Comparison of ENCODE assay signal across 2 cellular contexts in the genomic region with DNA sequence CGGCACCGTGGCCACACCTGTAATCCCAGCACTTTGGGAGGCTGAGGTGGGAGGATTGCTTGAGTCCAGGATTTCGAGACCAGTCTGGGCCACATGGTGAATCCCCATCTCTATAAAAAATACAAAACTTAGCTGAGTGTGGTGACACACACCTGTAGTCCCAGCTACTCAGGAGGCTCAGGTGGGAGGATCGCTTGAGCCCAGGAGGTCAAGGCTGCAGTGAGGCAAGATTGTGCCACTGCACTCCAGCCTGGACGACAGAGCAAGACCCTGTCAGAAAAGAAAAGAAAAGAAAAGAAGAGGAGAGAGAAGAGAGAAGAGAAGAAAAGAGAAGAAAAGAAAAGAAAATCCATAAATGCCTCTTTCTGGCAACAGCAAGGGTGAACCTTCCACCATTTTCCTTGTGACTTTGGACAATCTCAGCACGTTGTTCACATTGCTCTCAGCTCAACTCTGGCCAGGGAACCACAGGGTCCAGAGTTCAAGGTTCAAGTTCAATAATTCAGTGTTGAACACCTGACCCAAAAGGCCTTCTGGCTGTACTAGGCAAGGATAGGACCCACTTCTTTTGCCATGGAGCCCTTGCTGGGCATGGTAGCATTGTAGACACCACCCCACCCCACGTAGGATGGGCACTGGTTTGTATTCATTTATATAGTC.
TF ChIP-seq lines count a peak whose summit lies in the region.

No MANE protein-coding gene starts in this region.

TF ChIP-seq in HEK293, 187 proteins besides CTCF, POLR2A, EP300 and RAD21:
- no peak for TF ChIP-seq ZXDB (tag by site-specific recombination; IDR thresholded peaks at IDR 0.05)
- 0 out of 2 replicates have a peak, but pooled peaks have one; percentile 23 for TF ChIP-seq ZNF366 (tag by site-specific recombination; conservative IDR thresholded peaks at IDR 0.05)
- TF ChIP-seq, protein P1, sequence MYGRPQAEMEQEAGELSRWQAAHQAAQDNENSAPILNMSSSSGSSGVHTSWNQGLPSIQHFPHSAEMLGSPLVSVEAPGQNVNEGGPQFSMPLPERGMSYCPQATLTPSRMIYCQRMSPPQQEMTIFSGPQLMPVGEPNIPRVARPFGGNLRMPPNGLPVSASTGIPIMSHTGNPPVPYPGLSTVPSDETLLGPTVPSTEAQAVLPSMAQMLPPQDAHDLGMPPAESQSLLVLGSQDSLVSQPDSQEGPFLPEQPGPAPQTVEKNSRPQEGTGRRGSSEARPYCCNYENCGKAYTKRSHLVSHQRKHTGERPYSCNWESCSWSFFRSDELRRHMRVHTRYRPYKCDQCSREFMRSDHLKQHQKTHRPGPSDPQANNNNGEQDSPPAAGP (tag by site-specific recombination; IDR thresholded peaks at IDR 0.05), result no peak
- no peak for TF ChIP-seq ZNF121 (tag by site-specific recombination; IDR thresholded peaks at IDR 0.05)
- TF ChIP-seq, protein P2, sequence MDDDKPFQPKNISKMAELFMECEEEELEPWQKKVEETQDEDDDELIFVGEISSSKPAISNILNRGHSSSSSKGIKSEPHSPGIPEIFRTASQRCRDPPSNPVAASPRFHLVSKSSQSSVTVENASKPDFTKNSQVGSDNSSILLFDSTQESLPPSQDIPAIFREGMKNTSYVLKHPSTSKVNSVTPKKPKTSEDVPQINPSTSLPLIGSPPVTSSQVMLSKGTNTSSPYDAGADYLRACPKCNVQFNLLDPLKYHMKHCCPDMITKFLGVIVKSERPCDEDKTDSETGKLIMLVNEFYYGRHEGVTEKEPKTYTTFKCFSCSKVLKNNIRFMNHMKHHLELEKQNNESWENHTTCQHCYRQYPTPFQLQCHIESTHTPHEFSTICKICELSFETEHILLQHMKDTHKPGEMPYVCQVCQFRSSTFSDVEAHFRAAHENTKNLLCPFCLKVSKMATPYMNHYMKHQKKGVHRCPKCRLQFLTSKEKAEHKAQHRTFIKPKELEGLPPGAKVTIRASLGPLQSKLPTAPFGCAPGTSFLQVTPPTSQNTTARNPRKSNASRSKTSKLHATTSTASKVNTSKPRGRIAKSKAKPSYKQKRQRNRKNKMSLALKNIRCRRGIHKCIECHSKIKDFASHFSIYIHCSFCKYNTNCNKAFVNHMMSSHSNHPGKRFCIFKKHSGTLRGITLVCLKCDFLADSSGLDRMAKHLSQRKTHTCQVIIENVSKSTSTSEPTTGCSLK (tag by site-specific recombination; IDR thresholded peaks at IDR 0.05), result no peak
- no peak for TF ChIP-seq ZNF843 (tag by site-specific recombination; IDR thresholded peaks at IDR 0.05)
- TF ChIP-seq, protein P3, sequence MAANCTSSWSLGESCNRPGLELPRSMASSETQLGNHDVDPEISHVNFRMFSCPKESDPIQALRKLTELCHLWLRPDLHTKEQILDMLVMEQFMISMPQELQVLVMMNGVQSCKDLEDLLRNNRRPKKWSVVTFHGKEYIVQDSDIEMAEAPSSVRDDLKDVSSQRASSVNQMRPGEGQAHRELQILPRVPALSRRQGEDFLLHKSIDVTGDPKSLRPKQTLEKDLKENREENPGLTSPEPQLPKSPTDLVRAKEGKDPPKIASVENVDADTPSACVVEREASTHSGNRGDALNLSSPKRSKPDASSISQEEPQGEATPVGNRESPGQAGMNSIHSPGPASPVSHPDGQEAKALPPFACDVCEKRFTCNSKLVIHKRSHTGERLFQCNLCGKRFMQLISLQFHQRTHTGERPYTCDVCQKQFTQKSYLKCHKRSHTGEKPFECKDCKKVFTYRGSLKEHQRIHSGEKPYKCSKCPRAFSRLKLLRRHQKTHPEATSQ (tag by site-specific recombination; IDR thresholded peaks at IDR 0.05), result no peak
TF ChIP-seq in HEK293: peak in this region for 1.

TF ChIP-seq in K562, 482 proteins besides CTCF, POLR2A, EP300 and RAD21:
- peak; percentile 32; the same call in 1 of the 2 replicates for TF ChIP-seq BCOR (IDR thresholded peaks at IDR 0.05)
- no peak for TF ChIP-seq LEF1 (IDR thresholded peaks at IDR 0.05)
- 0 out of 2 replicates have a peak, but pooled peaks have one; percentile 20 for TF ChIP-seq NR2C1 (IDR thresholded peaks at IDR 0.05)
- no peak for TF ChIP-seq NR2C1 (tag; IDR thresholded peaks at IDR 0.05)
